10 cellular contexts compared by ENCODE assay signal in the genomic region with DNA sequence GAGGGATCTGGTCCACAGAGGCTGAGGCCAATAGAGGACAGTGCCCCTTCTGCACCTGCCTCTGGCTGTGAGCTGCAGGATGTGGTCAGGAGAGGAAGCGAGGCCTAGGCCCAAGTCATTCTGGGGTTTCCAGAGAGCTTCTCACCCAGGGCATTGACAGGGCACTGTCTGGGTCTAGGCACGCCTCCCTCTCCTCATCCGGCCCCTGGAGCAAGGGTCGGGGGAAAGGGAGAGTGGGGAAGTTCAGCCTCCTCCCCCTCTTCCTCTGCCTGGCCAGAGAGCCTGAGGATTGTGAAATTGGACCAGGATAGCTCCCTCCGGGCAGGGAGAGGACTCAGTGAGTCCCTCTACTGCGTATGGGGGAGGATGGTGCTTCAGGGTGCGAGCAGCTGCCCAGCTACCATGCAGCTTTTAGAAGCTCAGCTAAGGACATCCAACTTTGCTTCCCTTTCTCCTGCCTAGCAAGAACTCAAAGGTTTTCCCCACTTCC. TPM values are rescaled to one million over a fixed set of nuclear protein-coding genes. Genes with fewer than 3 reads are reported as not detected.
DNase-seq lines count a peak whose midpoint lies in the region; ATAC-seq and TF ChIP-seq lines count a peak whose summit lies in the region.
"Had no signal": no experiment of that assay in that cellular context is flagged by ENCODE, and none has a peak within 500 bp of the region (broad histone marks: within the 10 kb centered on the region; RNA-seq: fewer than 3 reads in every experiment).

No MANE protein-coding gene starts in this region.

- peak overlapping the region; percentile 58 for H3K4me3 Mint-ChIP-seq in T-helper 1 cell treated with Interleukin-12 subunit alpha and Interleukin-12 subunit beta and Interleukin-4 antibody, amounts not matched to agents 30 μg/mL and 1 μg/mL, for 36 hours

- no peak overlapping the region for H3K27ac Mint-ChIP-seq in T-helper 1 cell treated with Interleukin-12 subunit alpha and Interleukin-12 subunit beta and Interleukin-4 antibody, amounts not matched to agents 30 μg/mL and 1 μg/mL, for 36 hours

- H3K79me2 ChIP-seq in smooth muscle cell (ENCODE audit: low read depth), result peaks cover 9% of the 10 kb centered on the region

- ATAC-seq in left ventricle myocardium superior (peak; percentile 24), HG03139 (IDR thresholded peaks at IDR 0.05; ENCODE audit: unreplicated experiment) (peak; percentile 85)

- H4K20me1 ChIP-seq in smooth muscle cell (ENCODE audit: low read depth), result no peaks in the 10 kb centered on the region

- intact Hi-C loops in left ventricle myocardium superior (cut with micrococcal nuclease), result no loop called here

- TF ChIP-seq CTCF in right atrium auricular region (IDR thresholded peaks at IDR 0.05) (no peak), smooth muscle cell (IDR thresholded peaks at IDR 0.05; ENCODE audit: borderline replicate concordance, insufficient read depth, poor library complexity, severe bottlenecking) (no peak)

- peaks cover 58% of the 10 kb centered on the region for H3K27me3 Mint-ChIP-seq in T-helper 1 cell treated with Interleukin-12 subunit alpha and Interleukin-12 subunit beta and Interleukin-4 antibody, amounts not matched to agents 30 μg/mL and 1 μg/mL, for 36 hours (ENCODE audit: low read depth)

- H3K9me3 ChIP-seq in right atrium auricular region (no peaks in the 10 kb centered on the region), smooth muscle cell (replicated peaks; ENCODE audit: low read depth) (no peaks in the 10 kb centered on the region)

- 66% methylated on average over 7 of the region's 7 CpGs for WGBS in smooth muscle cell (ENCODE audit: low lambda C conversion rate)

- H2AFZ ChIP-seq in smooth muscle cell (ENCODE audit: low read depth), result no peak overlapping the region

- no peak overlapping the region for H3K27ac ChIP-seq in right atrium auricular region
- H3K27ac ChIP-seq in smooth muscle cell (ENCODE audit: low read depth), result no peak overlapping the region

- no peaks in the 10 kb centered on the region for H3K9me3 Mint-ChIP-seq in T-helper 1 cell treated with Interleukin-12 subunit alpha and Interleukin-12 subunit beta and Interleukin-4 antibody, amounts not matched to agents 30 μg/mL and 1 μg/mL, for 36 hours

- no peak overlapping the region for H3K9ac ChIP-seq in smooth muscle cell (ENCODE audit: low read depth)

- H3K4me1 ChIP-seq in right atrium auricular region (peaks cover 0 to 15% of the 10 kb centered on the region in 2 donors), smooth muscle cell (ENCODE audit: low read depth) (peaks cover 29% of the 10 kb centered on the region)

- H3K36me3 ChIP-seq in right atrium auricular region (no peaks in the 10 kb centered on the region), smooth muscle cell (ENCODE audit: low read depth) (no peaks in the 10 kb centered on the region)

- peaks cover 3% of the 10 kb centered on the region for H3K36me3 Mint-ChIP-seq in T-helper 1 cell treated with Interleukin-12 subunit alpha and Interleukin-12 subunit beta and Interleukin-4 antibody, amounts not matched to agents 30 μg/mL and 1 μg/mL, for 36 hours (ENCODE audit: low read depth)

- DNase-seq in left ventricle myocardium superior (no peak), right atrium auricular region (ENCODE audit: low spot score) (no peak), AG08395 (ENCODE audit: low spot score) (no peak), smooth muscle cell (lab: John Stamatoyannopoulos, UW; ENCODE audit: unreplicated experiment) (no peak)
- peak; percentile 44 for DNase-seq in effector CD4-positive, alpha-beta T cell
- peak; percentile 30 to 42 for DNase-seq in stimulated activated CD8-positive, alpha-beta memory T cell treated with anti-CD3 and anti-CD28 coated beads, Interleukin-4, amount 100 ng/mL, for 1 hour (ENCODE audit: low read depth in 2 of 2, low spot score in 1 of 2)

- H3K27me3 ChIP-seq in right atrium auricular region (peaks cover 0 to 8% of the 10 kb centered on the region in 2 donors), smooth muscle cell (ENCODE audit: low read depth) (no peaks in the 10 kb centered on the region)

- H3F3A ChIP-seq in smooth muscle cell (ENCODE audit: low read depth), result no peaks in the 10 kb centered on the region

- peaks cover 39% of the 10 kb centered on the region for H3K4me1 Mint-ChIP-seq in T-helper 1 cell treated with Interleukin-12 subunit alpha and Interleukin-12 subunit beta and Interleukin-4 antibody, amounts not matched to agents 30 μg/mL and 1 μg/mL, for 36 hours (ENCODE audit: low read depth)

- H3K4me3 ChIP-seq in right atrium auricular region (no peak overlapping the region), smooth muscle cell (no peak overlapping the region)

- H3K4me2 ChIP-seq in smooth muscle cell, result no peak overlapping the region

RNA-seq across cellular contexts. Expression of a gene that starts 6.3 kb away (rescaled TPM):
- total RNA-seq in left ventricle myocardium superior, result 0.05 TPM
- total RNA-seq in right atrium auricular region, result not detected
- 9.5 and 16.9 TPM in 2 replicates for total RNA-seq in smooth muscle cell
- 10.1 and 14.9 TPM in 2 replicates for polyA plus RNA-seq in smooth muscle cell
- total RNA-seq: subcutaneous adipose tissue had no signal

RNA-seq across cellular contexts. Expression of a gene that starts 15.6 kb away (rescaled TPM):
- total RNA-seq in left ventricle myocardium superior, result not detected
- not detected for total RNA-seq in right atrium auricular region
- not detected in 2 replicates for total RNA-seq in smooth muscle cell
- not detected in 2 replicates for polyA plus RNA-seq in smooth muscle cell
- total RNA-seq: subcutaneous adipose tissue had no signal
- polyA plus RNA-seq: BJ had no signal

Comparison
In these comparisons a context has a peak if more than half of its experiments do, and no peak if none do; other contexts are left out.
1. DNase-seq: peak in effector CD4-positive, alpha-beta T cell (single experiment) and stimulated activated CD8-positive, alpha-beta memory T cell treated with anti-CD3 and anti-CD28 coated beads, Interleukin-4, amount 100 ng/mL, for 1 hour (2 of 2); none in left ventricle myocardium superior (single experiment), right atrium auricular region (single experiment), AG08395 (single experiment) and smooth muscle cell (single experiment).